ENCODE assay signal across 1 cellular context in genomic region chr20:33709905-33710541, GRCh38.
TF ChIP-seq lines count a peak whose summit lies in the region.

No MANE protein-coding gene starts in this region.

TF ChIP-seq in K562, 482 proteins besides CTCF, POLR2A, EP300 and RAD21 (continues in another document):
- TF ChIP-seq ZNF175 (CRISPR knock-in tag; IDR thresholded peaks at IDR 0.05; ENCODE audit: low read depth) (no peak), ZNF778 (CRISPR knock-in tag; IDR thresholded peaks at IDR 0.05) (no peak), TAF7 (tag; IDR thresholded peaks at IDR 0.05) (no peak), CHD2 (IDR thresholded peaks at IDR 0.05; ENCODE audit: low read depth, low read length) (0 out of 2 replicates have a peak, but pooled peaks have one; percentile 19), KLF1 (tag; IDR thresholded peaks at IDR 0.05) (0 out of 2 replicates have a peak, but pooled peaks have one; percentile 56), ZBTB7A (IDR thresholded peaks at IDR 0.05; ENCODE audit: borderline replicate concordance, control insufficient read depth, low read depth, low read length) (peak; percentile 64; the same call in 1 of the 2 replicates), FOXP4 (CRISPR knock-in tag; IDR thresholded peaks at IDR 0.05; ENCODE audit: borderline replicate concordance) (no peak), HLTF (IDR thresholded peaks at IDR 0.05) (0 out of 2 replicates have a peak, but pooled peaks have one; percentile 38), MTA2 (IDR thresholded peaks at IDR 0.05; ENCODE audit: low read depth) (peak; percentile 63), ZEB2 (IDR thresholded peaks at IDR 0.05) (peak; percentile 70), ZNF311 (CRISPR knock-in tag; IDR thresholded peaks at IDR 0.05) (no peak), NFIC (IDR thresholded peaks at IDR 0.05) (peak; percentile 41; the same call in 1 of the 2 replicates), EGR1 (conservative IDR thresholded peaks at IDR 0.05) (peak; percentile 84), CREB1 (IDR thresholded peaks at IDR 0.05) (no peak), CREB1 (CRISPR knock-in tag; IDR thresholded peaks at IDR 0.05) (peak; percentile 19; the same call in 1 of the 2 replicates), EHMT2 (IDR thresholded peaks at IDR 0.05) (peak; percentile 17; the same call in 1 of the 2 replicates), ARID1B (IDR thresholded peaks at IDR 0.05) (0 out of 2 replicates have a peak, but pooled peaks have one; percentile 25), HDAC1 (IDR thresholded peaks at IDR 0.05) (peak in 1 of 2 experiments; percentile 83; a peak in 1 of 4 replicates), DPF2 (IDR thresholded peaks at IDR 0.05) (peak; percentile 58; the same call in 1 of the 2 replicates), GATAD2A (IDR thresholded peaks at IDR 0.05) (peak; percentile 61; the same call in 1 of the 2 replicates), NKRF (IDR thresholded peaks at IDR 0.05; ENCODE audit: borderline replicate concordance) (peak; percentile 54; the same call in 1 of the 2 replicates), MTA1 (IDR thresholded peaks at IDR 0.05; ENCODE audit: borderline replicate concordance) (peak; percentile 80), TCF7 (IDR thresholded peaks at IDR 0.05; ENCODE audit: borderline replicate concordance) (no peak), ZNF511 (CRISPR knock-in tag; IDR thresholded peaks at IDR 0.05) (no peak), RCOR1 (IDR thresholded peaks at IDR 0.05; ENCODE audit: borderline replicate concordance in 1 of 2, low read depth in 2 of 2, low read length in 2 of 2) (no peak), RFX7 (CRISPR knock-in tag; IDR thresholded peaks at IDR 0.05) (no peak), CREB3 (tag; conservative IDR thresholded peaks at IDR 0.05; ENCODE audit: low read depth) (no peak), LARP7 (IDR thresholded peaks at IDR 0.05) (peak; percentile 10; the same call in 1 of the 2 replicates), NFRKB (IDR thresholded peaks at IDR 0.05; ENCODE audit: low read depth) (peak; percentile 41; the same call in 1 of the 2 replicates), ZBTB26 (CRISPR knock-in tag; IDR thresholded peaks at IDR 0.05) (0 out of 2 replicates have a peak, but pooled peaks have one; percentile 12), VEZF1 (CRISPR knock-in tag; IDR thresholded peaks at IDR 0.05) (peak; percentile 43), LEF1 (IDR thresholded peaks at IDR 0.05) (peak; percentile 20; the same call in 1 of the 2 replicates), ARNT (IDR thresholded peaks at IDR 0.05) (peak in 1 of 2 experiments; percentile 36; a peak in 1 of 4 replicates), E2F8 (IDR thresholded peaks at IDR 0.05; ENCODE audit: low read depth, partially characterized antibody) (peak; percentile 37), SMARCA4 (IDR thresholded peaks at IDR 0.05) (peak; percentile 23; the same call in 1 of the 2 replicates), CREM (IDR thresholded peaks at IDR 0.05; ENCODE audit: low read depth) (peak; percentile 12; the same call in 1 of the 2 replicates), DIDO1 (tag; IDR thresholded peaks at IDR 0.05; ENCODE audit: low read depth) (0 out of 2 replicates have a peak, but pooled peaks have one; percentile 16), SMARCE1 (IDR thresholded peaks at IDR 0.05) (0 out of 2 replicates have a peak, but pooled peaks have one; percentile 20), LCOR (CRISPR knock-in tag; IDR thresholded peaks at IDR 0.05) (no peak), POU5F1 (IDR thresholded peaks at IDR 0.05; ENCODE audit: borderline replicate concordance, low read depth, low read length, partially characterized antibody) (no peak), THRB (CRISPR knock-in tag; conservative IDR thresholded peaks at IDR 0.05) (0 out of 2 replicates have a peak, but pooled peaks have one; percentile 3), NFE2 (IDR thresholded peaks at IDR 0.05; ENCODE audit: low read depth) (no peak), TCF3 (CRISPR knock-in tag; IDR thresholded peaks at IDR 0.05) (no peak), ZNF197 (CRISPR knock-in tag; IDR thresholded peaks at IDR 0.05; ENCODE audit: low read depth) (no peak), CBFA2T2 (conservative IDR thresholded peaks at IDR 0.05) (0 out of 2 replicates have a peak, but pooled peaks have one; percentile 6), NCOA4 (IDR thresholded peaks at IDR 0.05; ENCODE audit: partially characterized antibody) (peak; percentile 6), RBM15 (IDR thresholded peaks at IDR 0.05; ENCODE audit: insufficient read depth, low read length) (no peak), EZH2 (IDR thresholded peaks at IDR 0.05; ENCODE audit: borderline replicate concordance, low read depth, low read length) (no peak), PBX2 (CRISPR knock-in tag; IDR thresholded peaks at IDR 0.05; ENCODE audit: low read depth) (no peak), PBX2 (tag; conservative IDR thresholded peaks at IDR 0.05; ENCODE audit: low read depth) (peak; percentile 65; the same call in 1 of the 2 replicates), FOXK2 (conservative IDR thresholded peaks at IDR 0.05 in 1 of 2, IDR thresholded peaks at IDR 0.05 in 1 of 2; ENCODE audit: low read depth in 2 of 2) (peak; percentile 49 to 68; a peak in 2 of 4 replicates)
